8 cellular contexts compared by ENCODE assay signal in the genomic region with DNA sequence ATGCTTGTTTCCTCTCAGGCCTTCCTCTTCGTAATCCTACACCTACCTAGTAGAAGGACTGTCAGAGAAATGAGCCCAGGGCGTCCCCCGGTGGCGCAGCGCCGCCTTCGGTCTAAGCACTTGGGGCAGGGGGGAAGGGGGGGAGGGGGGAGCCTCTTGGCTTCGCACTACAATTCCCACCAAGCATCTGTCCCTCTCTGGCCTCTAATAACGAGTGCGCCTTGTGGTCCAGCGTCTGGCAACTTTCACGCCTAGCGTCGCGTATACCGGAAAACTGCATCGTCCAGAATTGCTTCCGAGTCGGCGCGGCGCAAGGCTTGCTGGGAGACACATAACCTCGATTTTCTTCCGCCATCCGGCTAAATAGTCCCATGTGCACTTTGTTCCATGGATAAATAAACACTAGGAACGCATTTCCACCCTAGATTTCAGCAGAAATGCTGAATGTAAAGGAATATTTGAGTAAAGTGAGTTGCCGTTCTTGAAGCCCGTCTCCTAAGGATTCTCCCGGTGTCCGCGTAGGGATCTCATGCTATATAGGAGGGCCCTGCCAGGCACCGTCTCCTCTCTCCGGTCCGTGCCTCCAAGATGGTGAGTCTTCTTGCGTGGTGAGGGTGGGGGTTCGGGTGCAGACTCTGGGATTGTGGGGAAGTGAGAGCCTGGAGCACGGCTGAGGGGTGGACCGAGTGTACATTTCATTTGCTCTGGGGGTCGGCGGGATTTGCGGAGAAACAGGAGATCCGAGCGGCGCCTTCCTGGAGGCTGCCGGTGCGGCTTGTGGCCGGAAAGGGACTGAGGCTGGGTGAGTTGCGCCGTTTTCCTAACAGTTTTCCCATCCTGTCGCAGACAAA. TPM values are rescaled to one million over a fixed set of nuclear protein-coding genes. Genes with fewer than 3 reads are reported as not detected.
DNase-seq lines count a peak whose midpoint lies in the region; ATAC-seq, FAIRE-seq and TF ChIP-seq lines count a peak whose summit lies in the region.

A gene (plus strand): TSS at position 340 of the 851 bp plus-strand sequence. CDS start 249 bp downstream, at position 589.

- peak; percentile 88 for FAIRE-seq in G401.6 (lab: Jason Lieb, UNC)

- peak within 1 kb of the TSS; percentile 96 for H2BK5ac ChIP-seq in H9 (ENCODE audit: insufficient read length, low read length)

- no peaks in the 10 kb centered on the region for H3K23me2 ChIP-seq in H9 (ENCODE audit: insufficient read length, low read depth, low read length, poor library complexity, severe bottlenecking)

- H3K36me3 Mint-ChIP-seq in H9 (ENCODE audit: insufficient read depth in 1 of 3, low read depth in 3 of 3): peaks cover 23 to 42% (median 33%) of the 10 kb centered on the region in 3 experiments
- peaks cover 51% of the 10 kb centered on the region for H3K36me3 Mint-ChIP-seq in nephron progenitor cell (ENCODE audit: low read depth)

- peak within 1 kb of the TSS; percentile 97 for H3K9ac ChIP-seq in H9 (ENCODE audit: extremely low read depth, insufficient read length, low read length)

- H3K4ac ChIP-seq in H9 (ENCODE audit: low read depth, low read length): no peak within 1 kb of the TSS

- H3T11ph ChIP-seq in H9 (ENCODE audit: low read length): no peak within 1 kb of the TSS

- H2AK5ac ChIP-seq in H9 (ENCODE audit: insufficient read length, low read length): no peak within 1 kb of the TSS

- H3K4me1 Mint-ChIP-seq in H9 (peaks cover 26 to 33% of the 10 kb centered on the region in 2 experiments), nephron progenitor cell (peaks cover 62% of the 10 kb centered on the region)
- H3K4me1 Mint-ChIP-seq in stimulated activated naive CD8-positive, alpha-beta T cell treated with anti-CD3 and anti-CD28 coated beads, Interleukin-15, amount 100 ng/mL, for 72 hours: peaks cover 81% of the 10 kb centered on the region

- H4K20me1 ChIP-seq in H9 (ENCODE audit: control insufficient read depth, insufficient read depth, insufficient read length): peaks cover 3% of the 10 kb centered on the region

- no peak within 1 kb of the TSS for H2BK15ac ChIP-seq in H9 (ENCODE audit: low read depth, low read length)

- peak within 1 kb of the TSS; percentile 92; the same call in 1 of the 2 replicates for H3K14ac ChIP-seq in H9 (ENCODE audit: insufficient read depth, low read length)

- H2BK12ac ChIP-seq in H9 (ENCODE audit: insufficient read length, low read depth, low read length): no peak within 1 kb of the TSS

- no peak within 1 kb of the TSS for H3K23ac ChIP-seq in H9 (ENCODE audit: insufficient read length, low read depth, low read length)

- H2BK20ac ChIP-seq in H9 (ENCODE audit: low read depth, low read length, poor library complexity, severe bottlenecking): no peak within 1 kb of the TSS

- H3K4me3 Mint-ChIP-seq in H9 (peak within 1 kb of the TSS; percentile 98), nephron progenitor cell (peak within 1 kb of the TSS; percentile 98)
- H3K4me3 Mint-ChIP-seq in stimulated activated naive CD8-positive, alpha-beta T cell treated with anti-CD3 and anti-CD28 coated beads, Interleukin-15, amount 100 ng/mL, for 72 hours: peak within 1 kb of the TSS; percentile 93 to 100

- WGBS in H9 (ENCODE audit: extremely low coverage, insufficient read length, low lambda C conversion rate): no CpG with 5 or more reads among the region's 50 CpGs

- H3K4me2 ChIP-seq in H9 (ENCODE audit: insufficient read depth, insufficient read length, low read length): peak within 1 kb of the TSS; percentile 66

- peak within 1 kb of the TSS; percentile 97 to 99 (median 99) for H3K27ac Mint-ChIP-seq in H9
- peak within 1 kb of the TSS; percentile 99 for H3K27ac Mint-ChIP-seq in nephron progenitor cell
- peak within 1 kb of the TSS; percentile 98 to 99 for H3K27ac Mint-ChIP-seq in stimulated activated naive CD8-positive, alpha-beta T cell treated with anti-CD3 and anti-CD28 coated beads, Interleukin-15, amount 100 ng/mL, for 72 hours

- peak; percentile 61 for TF ChIP-seq CTCF in H9 (conservative IDR thresholded peaks at IDR 0.05)
- peak; percentile 38 for TF ChIP-seq CTCF in nephron progenitor cell (IDR thresholded peaks at IDR 0.05)

- peak within 1 kb of the TSS; percentile 95 for H3K18ac ChIP-seq in H9 (ENCODE audit: insufficient read length, low read depth, low read length)

- H3K9me3 Mint-ChIP-seq in H9 (peaks cover 0 to 3% of the 10 kb centered on the region in 2 experiments; a peak in 2 of 5 replicates), nephron progenitor cell (no peaks in the 10 kb centered on the region)
- H3K9me3 Mint-ChIP-seq in stimulated activated naive CD8-positive, alpha-beta T cell treated with anti-CD3 and anti-CD28 coated beads, Interleukin-15, amount 100 ng/mL, for 72 hours: no peaks in the 10 kb centered on the region

- no peaks in the 10 kb centered on the region; the same call in 1 of the 2 replicates for H3K4me1 ChIP-seq in H9 (ENCODE audit: insufficient read depth, low read length)

- no peaks in the 10 kb centered on the region for H3K27me3 ChIP-seq in H9 (ENCODE audit: insufficient read depth, low read length)

- peak; percentile 94 for ATAC-seq in stimulated activated naive CD8-positive, alpha-beta T cell treated with anti-CD3 and anti-CD28 coated beads, Interleukin-15, amount 100 ng/mL, for 72 hours

- H4K8ac ChIP-seq in H9 (replicated peaks; ENCODE audit: insufficient read length, low read depth, low read length): no peak within 1 kb of the TSS

- no peaks in the 10 kb centered on the region for H3K27me3 Mint-ChIP-seq in H9 (ENCODE audit: low read depth)
- no peaks in the 10 kb centered on the region for H3K27me3 Mint-ChIP-seq in nephron progenitor cell (ENCODE audit: low read depth, poor library complexity)
- H3K27me3 Mint-ChIP-seq in stimulated activated naive CD8-positive, alpha-beta T cell treated with anti-CD3 and anti-CD28 coated beads, Interleukin-15, amount 100 ng/mL, for 72 hours: no peaks in the 10 kb centered on the region

- H3K9me3 ChIP-seq in H9 (ENCODE audit: control insufficient read depth, low read depth, low read length): no peaks in the 10 kb centered on the region

- peak; percentile 100 for DNase-seq in H9
- DNase-seq in M059J (ENCODE audit: low read depth): peak; percentile 99
- DNase-seq in SHP77 (lab: John Stamatoyannopoulos, UW): peak; percentile 98 to 99
- DNase-seq in activated effector memory CD4-positive, alpha-beta T cell treated with anti-CD3 and anti-CD28 coated beads, Interleukin-2, amount 50 U/mL, for 16 hours: peak; percentile 96
- DNase-seq in fibroblast of the conjunctiva (ENCODE audit: low read depth): peak; percentile 99
- DNase-seq in nephron progenitor cell: peak; percentile 87
- DNase-seq in stimulated activated naive CD8-positive, alpha-beta T cell treated with anti-CD3 and anti-CD28 coated beads, Interleukin-15, amount 100 ng/mL, for 72 hours: peak; percentile 92 to 96

- peaks cover 11% of the 10 kb centered on the region; the same call in 1 of the 2 replicates for H3K79me2 ChIP-seq in H9 (ENCODE audit: insufficient read depth, low read length)

- no peak within 1 kb of the TSS for H3K56ac ChIP-seq in H9 (ENCODE audit: insufficient read length, low read depth, low read length)

- H3K79me1 ChIP-seq in H9 (ENCODE audit: insufficient read depth, low read depth, low read length, poor library complexity, severe bottlenecking): no peaks in the 10 kb centered on the region

- peak within 1 kb of the TSS; percentile 48 for H3K27ac ChIP-seq in H9 (ENCODE audit: insufficient read length, low read depth, low read length)

- H4K91ac ChIP-seq in H9 (ENCODE audit: insufficient read length, low read depth, low read length): no peak within 1 kb of the TSS

- H4K5ac ChIP-seq in H9 (ENCODE audit: insufficient read length, low read depth, low read length): peak within 1 kb of the TSS; percentile 11

- H2BK120ac ChIP-seq in H9 (ENCODE audit: low read depth, low read length, poor library complexity, severe bottlenecking): no peak within 1 kb of the TSS

- H2AFZ ChIP-seq in H9 (ENCODE audit: low read length): peak within 1 kb of the TSS; percentile 85

RNA-seq across cellular contexts. Expression of the gene that starts here (rescaled TPM):
- total RNA-seq in H9 (2021): 51.9 and 53.5 TPM in 2 replicates
- 1,969 and 2,525 TPM in 2 replicates for total RNA-seq in M059J (2014; rRNA removed; shearing (Covaris generic))

Comparison
In these comparisons a context has a peak if more than half of its experiments do, and no peak if none do; other contexts are left out.
1. Peak in every context shown above with its lines: DNase-seq, ATAC-seq and H3K27ac ChIP-seq.
2. RNA of the gene that starts here (total RNA-seq): 1,969 to 2,525 TPM in M059J; 51.9 to 53.5 TPM in H9; every median in the first group is over 10 times any median in the second.